ENCODE assay signal across 8 cellular contexts in the genomic region with DNA sequence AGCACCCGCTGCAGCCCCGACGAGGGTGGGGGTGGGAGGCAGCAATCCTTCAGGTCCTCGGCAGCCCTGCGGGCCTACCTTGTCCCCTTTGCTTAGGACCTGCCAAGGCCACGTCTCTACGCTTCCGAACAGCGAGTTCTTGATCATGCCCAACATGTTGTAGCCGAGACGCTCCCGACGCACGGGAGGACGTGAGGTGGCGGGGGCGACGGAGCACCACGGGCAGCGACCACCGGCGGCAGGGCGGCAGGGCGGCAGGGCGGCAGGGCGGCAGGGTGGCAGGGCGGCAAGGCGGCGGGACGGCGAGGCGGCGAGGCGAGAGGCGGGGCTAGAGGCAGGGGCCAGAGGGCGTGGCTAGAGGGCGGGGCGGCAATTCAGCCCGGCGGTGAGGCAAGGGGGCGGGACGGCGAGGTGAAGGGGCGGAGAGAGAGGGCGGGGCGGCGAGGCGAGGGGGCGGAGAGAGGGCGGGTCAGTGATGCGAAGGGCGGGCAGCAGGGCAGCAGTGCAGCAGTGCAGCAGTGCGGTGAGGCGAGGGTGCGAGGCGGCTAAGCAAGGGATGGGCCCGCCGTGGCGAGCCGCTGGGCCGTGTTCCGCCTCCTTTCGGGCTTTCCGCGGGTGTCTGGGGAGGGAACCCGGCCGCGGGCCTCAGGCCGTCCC. TPM values are rescaled to one million over a fixed set of nuclear protein-coding genes. Genes with fewer than 3 reads are reported as not detected.
A peak's percentile ranks its signal among the peaks of the same experiment; 100 is the strongest.
DNase-seq lines count a peak whose midpoint lies in the region; ATAC-seq and TF ChIP-seq lines count a peak whose summit lies in the region.

A gene with protein sequence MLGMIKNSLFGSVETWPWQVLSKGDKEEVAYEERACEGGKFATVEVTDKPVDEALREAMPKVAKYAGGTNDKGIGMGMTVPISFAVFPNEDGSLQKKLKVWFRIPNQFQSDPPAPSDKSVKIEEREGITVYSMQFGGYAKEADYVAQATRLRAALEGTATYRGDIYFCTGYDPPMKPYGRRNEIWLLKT (minus strand): TSS at position 307 of the 657 bp plus-strand sequence. CDS start 151 bp downstream, at position 156.

- peak within 1 kb of the TSS; percentile 74 to 79 for H3K27ac Mint-ChIP-seq in activated naive CD4-positive, alpha-beta T cell treated with anti-CD3 and anti-CD28 coated beads, Interleukin-2, amount 50 U/mL, for 72 hours

- peaks cover 6% of the 10 kb centered on the region in 2 donors for H3K36me3 Mint-ChIP-seq in activated naive CD4-positive, alpha-beta T cell treated with anti-CD3 and anti-CD28 coated beads, Interleukin-2, amount 50 U/mL, for 72 hours

- in situ Hi-C loops in G401 (cut with HindIII; ENCODE audit: low sequenced_read_pairs) = no loop called here

- peak; percentile 67 for TF ChIP-seq POLR2A in NB4 (IDR thresholded peaks at IDR 0.05; ENCODE audit: extremely low read depth, insufficient read length)

- peak; percentile 78 for ATAC-seq in HG02588 (IDR thresholded peaks at IDR 0.05; ENCODE audit: unreplicated experiment)
- peak; percentile 89 to 92 for ATAC-seq in activated naive CD4-positive, alpha-beta T cell treated with anti-CD3 and anti-CD28 coated beads, Interleukin-2, amount 50 U/mL, for 72 hours

- peak; percentile 97 for DNase-seq in G401 (ENCODE audit: low spot score)
- peak; percentile 91 for DNase-seq in NB4 (ENCODE audit: low read depth)
- peak; percentile 57 for DNase-seq in SKM-1 treated with dmso at 0.1 percent for 144 hours (lab: John Stamatoyannopoulos, UW; ENCODE audit: unreplicated experiment)
- DNase-seq in activated naive CD4-positive, alpha-beta T cell treated with anti-CD3 and anti-CD28 coated beads, Interleukin-2, amount 50 U/mL, for 72 hours (ENCODE audit: low spot score in 2 of 2) = peak; percentile 94 to 97
- DNase-seq in globus pallidus (ENCODE audit: low spot score) = peak; percentile 96
- DNase-seq in occipital lobe (lab: John Stamatoyannopoulos, UW) = peak; percentile 96
- DNase-seq in superior temporal gyrus (ENCODE audit: extremely low spot score) = peak; percentile 85

- peak within 1 kb of the TSS; percentile 80 for H3K4me3 ChIP-seq in NB4 (ENCODE audit: low read depth, low read length)

- no peaks in the 10 kb centered on the region for H3K9me3 Mint-ChIP-seq in activated naive CD4-positive, alpha-beta T cell treated with anti-CD3 and anti-CD28 coated beads, Interleukin-2, amount 50 U/mL, for 72 hours

- no peak for TF ChIP-seq CTCF in NB4 (IDR thresholded peaks at IDR 0.05; ENCODE audit: low read depth, low read length)

RNA-seq across cellular contexts. Expression of the gene that starts here (rescaled TPM):
- 44.1 and 44.6 TPM in 2 replicates for total RNA-seq in G401 (2014; rRNA removed; shearing (Covaris generic))
- total RNA-seq in activated naive CD4-positive, alpha-beta T cell treated with anti-CD3 and anti-CD28 coated beads, Interleukin-2, amount 50 U/mL, for 72 hours = 10 to 100 TPM; 25.0 to 34.2 TPM
- total RNA-seq in occipital lobe = 2.2 TPM

Comparison
In these comparisons a context has a peak if more than half of its experiments do, and no peak if none do; other contexts are left out.
1. Peak in every context shown above with its lines: DNase-seq, ATAC-seq and H3K4me3 ChIP-seq.